Comparison of ENCODE assay signal across 1 cellular context in genomic region chr16:50151322-50151721, GRCh38.
TF ChIP-seq lines count a peak whose summit lies in the region.

No MANE protein-coding gene starts in this region.

TF ChIP-seq in GM12878, 131 proteins besides CTCF, POLR2A, EP300 and RAD21:
- TF ChIP-seq RFX5 (IDR thresholded peaks at IDR 0.05; ENCODE audit: low read depth, low read length): no peak
- TF ChIP-seq CBX5 (IDR thresholded peaks at IDR 0.05; ENCODE audit: low read depth): no peak
- TF ChIP-seq ATF3 (IDR thresholded peaks at IDR 0.05; ENCODE audit: borderline replicate concordance, extremely low read depth, low read depth, low read length): no peak
- no peak for TF ChIP-seq TCF3 (IDR thresholded peaks at IDR 0.05; ENCODE audit: borderline replicate concordance, insufficient read depth, low read depth, low read length)
- no peak for TF ChIP-seq ZNF207 (IDR thresholded peaks at IDR 0.05; ENCODE audit: borderline replicate concordance)
- TF ChIP-seq GATAD2B (conservative IDR thresholded peaks at IDR 0.05; ENCODE audit: low read depth): no peak
- no peak for TF ChIP-seq PRDM15 (CRISPR knock-in tag; IDR thresholded peaks at IDR 0.05)
- no peak for TF ChIP-seq SRF (IDR thresholded peaks at IDR 0.05; ENCODE audit: low read depth in 2 of 2, low read length in 2 of 2)
- no peak for TF ChIP-seq LARP7 (IDR thresholded peaks at IDR 0.05)
- TF ChIP-seq POLR2AphosphoS5 (IDR thresholded peaks at IDR 0.05; ENCODE audit: low read length): no peak
- TF ChIP-seq E2F8 (IDR thresholded peaks at IDR 0.05; ENCODE audit: low read depth, partially characterized antibody): no peak
- no peak for TF ChIP-seq HDAC2 (IDR thresholded peaks at IDR 0.05)
- no peak for TF ChIP-seq SKIL (IDR thresholded peaks at IDR 0.05; ENCODE audit: low read depth, poor library complexity, severe bottlenecking)
- TF ChIP-seq PAX8 (IDR thresholded peaks at IDR 0.05): no peak
- no peak for TF ChIP-seq NKRF (conservative IDR thresholded peaks at IDR 0.05)
- TF ChIP-seq, protein P1, sequence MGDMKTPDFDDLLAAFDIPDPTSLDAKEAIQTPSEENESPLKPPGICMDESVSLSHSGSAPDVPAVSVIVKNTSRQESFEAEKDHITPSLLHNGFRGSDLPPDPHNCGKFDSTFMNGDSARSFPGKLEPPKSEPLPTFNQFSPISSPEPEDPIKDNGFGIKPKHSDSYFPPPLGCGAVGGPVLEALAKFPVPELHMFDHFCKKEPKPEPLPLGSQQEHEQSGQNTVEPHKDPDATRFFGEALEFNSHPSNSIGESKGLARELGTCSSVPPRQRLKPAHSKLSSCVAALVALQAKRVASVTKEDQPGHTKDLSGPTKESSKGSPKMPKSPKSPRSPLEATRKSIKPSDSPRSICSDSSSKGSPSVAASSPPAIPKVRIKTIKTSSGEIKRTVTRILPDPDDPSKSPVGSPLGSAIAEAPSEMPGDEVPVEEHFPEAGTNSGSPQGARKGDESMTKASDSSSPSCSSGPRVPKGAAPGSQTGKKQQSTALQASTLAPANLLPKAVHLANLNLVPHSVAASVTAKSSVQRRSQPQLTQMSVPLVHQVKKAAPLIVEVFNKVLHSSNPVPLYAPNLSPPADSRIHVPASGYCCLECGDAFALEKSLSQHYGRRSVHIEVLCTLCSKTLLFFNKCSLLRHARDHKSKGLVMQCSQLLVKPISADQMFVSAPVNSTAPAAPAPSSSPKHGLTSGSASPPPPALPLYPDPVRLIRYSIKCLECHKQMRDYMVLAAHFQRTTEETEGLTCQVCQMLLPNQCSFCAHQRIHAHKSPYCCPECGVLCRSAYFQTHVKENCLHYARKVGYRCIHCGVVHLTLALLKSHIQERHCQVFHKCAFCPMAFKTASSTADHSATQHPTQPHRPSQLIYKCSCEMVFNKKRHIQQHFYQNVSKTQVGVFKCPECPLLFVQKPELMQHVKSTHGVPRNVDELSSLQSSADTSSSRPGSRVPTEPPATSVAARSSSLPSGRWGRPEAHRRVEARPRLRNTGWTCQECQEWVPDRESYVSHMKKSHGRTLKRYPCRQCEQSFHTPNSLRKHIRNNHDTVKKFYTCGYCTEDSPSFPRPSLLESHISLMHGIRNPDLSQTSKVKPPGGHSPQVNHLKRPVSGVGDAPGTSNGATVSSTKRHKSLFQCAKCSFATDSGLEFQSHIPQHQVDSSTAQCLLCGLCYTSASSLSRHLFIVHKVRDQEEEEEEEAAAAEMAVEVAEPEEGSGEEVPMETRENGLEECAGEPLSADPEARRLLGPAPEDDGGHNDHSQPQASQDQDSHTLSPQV (IDR thresholded peaks at IDR 0.05): no peak
- TF ChIP-seq ZBTB4 (CRISPR knock-in tag; IDR thresholded peaks at IDR 0.05): no peak
- no peak for TF ChIP-seq PBX3 (IDR thresholded peaks at IDR 0.05; ENCODE audit: insufficient replicate concordance, low read depth, low read length)
